Comparison of ENCODE assay signal across 19 cellular contexts in the genomic region with DNA sequence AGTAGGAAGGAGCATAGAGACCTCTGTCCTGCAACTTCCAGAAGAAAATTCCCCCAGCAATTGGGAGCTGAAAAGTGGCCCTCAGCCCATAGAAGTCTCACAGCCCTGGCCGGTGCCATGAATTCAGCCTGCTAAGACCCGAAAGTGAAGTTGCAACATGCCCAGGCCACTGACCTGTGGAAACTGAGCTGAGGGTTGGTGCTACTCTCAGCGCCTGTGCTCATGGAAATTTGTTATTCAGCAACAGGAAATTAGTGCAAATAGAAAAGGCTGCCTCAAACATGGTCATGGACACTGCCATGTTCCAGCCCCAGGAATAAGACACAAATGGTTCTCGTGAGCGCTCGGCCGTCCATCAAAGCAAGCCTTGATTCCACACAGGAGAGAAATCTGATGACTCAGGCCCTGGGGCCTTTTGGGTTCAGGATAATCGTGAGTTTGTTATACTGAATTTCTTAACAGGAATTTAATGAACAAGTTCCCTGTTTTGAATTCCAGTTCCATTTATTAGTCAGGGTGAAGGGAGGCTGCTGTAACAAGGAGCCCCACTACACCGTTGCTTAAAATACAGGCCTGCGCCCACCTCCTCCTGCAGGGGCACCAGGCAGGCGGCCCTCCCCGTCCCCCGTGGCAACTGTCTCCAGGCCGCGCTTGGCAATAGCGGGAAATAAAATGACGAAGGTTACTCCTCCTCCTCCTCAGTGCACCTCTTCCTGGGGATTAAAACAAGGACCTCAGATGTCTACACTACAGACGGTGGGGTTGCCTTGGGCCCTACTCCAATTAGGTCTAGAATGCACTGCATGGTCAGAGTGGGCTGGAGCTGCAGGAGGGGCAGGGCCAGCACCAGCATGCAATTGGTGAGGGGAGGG.
DNase-seq lines count a peak whose midpoint lies in the region; ATAC-seq and TF ChIP-seq lines count a peak whose summit lies in the region.
"Had no signal": no experiment of that assay in that cellular context is flagged by ENCODE, and none has a peak within 500 bp of the region (broad histone marks: within the 10 kb centered on the region; RNA-seq: fewer than 3 reads in every experiment).

No MANE protein-coding gene starts in this region.

- no peaks in the 10 kb centered on the region for H3K9me3 ChIP-seq in liver (ENCODE audit: control insufficient read depth in 4 of 4, low read length in 3 of 4)
- H3K9me3 ChIP-seq: HAP-1, Peyer's patch had no signal

- 73% methylated on average over 18 of the region's 18 CpGs for WGBS in liver

- TF ChIP-seq RAD21 in liver (IDR thresholded peaks at IDR 0.05) = peak; percentile 58 to 72

- peak overlapping the region; percentile 70 to 89 for H3K27ac ChIP-seq in liver (ENCODE audit: low read depth in 1 of 2, low read length in 2 of 2)

- H3K9ac ChIP-seq in liver (ENCODE audit: low read depth in 1 of 2, low read length in 2 of 2) = no peak overlapping the region

- H3K27me3 ChIP-seq in liver (ENCODE audit: control insufficient read depth in 4 of 4, insufficient read depth in 4 of 4, low read length in 3 of 4) = no peaks in the 10 kb centered on the region
- H3K27me3 ChIP-seq: Peyer's patch had no signal

- H3K4me3 ChIP-seq in liver (ENCODE audit: low read depth in 1 of 3, low read length in 3 of 3) = no peak overlapping the region
- H3K4me3 ChIP-seq: GM23338, HAP-1, Peyer's patch had no signal

- no peak for ATAC-seq in GM21381 (IDR thresholded peaks at IDR 0.05; ENCODE audit: unreplicated experiment)
- ATAC-seq: GM23338 had no signal

- no peak for TF ChIP-seq CTCF in liver (IDR thresholded peaks at IDR 0.05; ENCODE audit: low read depth, low read length, missing input control)

- DNase-seq in NCI-H524 treated with DMSO at 0.1 percent for 48 hours (lab: John Stamatoyannopoulos, UW) (peak; percentile 6), dermis blood vessel endothelial cell (peak; percentile 45), DMS 273 (lab: John Stamatoyannopoulos, UW; ENCODE audit: unreplicated experiment) (no peak), OCI-M1 (lab: John Stamatoyannopoulos, UW) (no peak), DMS53 treated with DMSO at 0.1 percent for 48 hours (lab: John Stamatoyannopoulos, UW; ENCODE audit: unreplicated experiment) (no peak)
- DNase-seq: C1 segment of cervical spinal cord; CD8-positive, alpha-beta memory T cell; GF-D8; NCI-H1105 treated with DMSO at 0.1 percent for 48 hours; NCI-H2029 treated with DMSO at 0.1 percent for 48 hours; NCI-H510A treated with DMSO at 0.1 percent for 48 hours; NCI-H774; NK-92 treated with Interleukin-12 subunit alpha and Interleukin-12 subunit beta, amount 100 ng/mL, for 24 hours; Peyer's patch; Right ventricle myocardium superior had no signal

- peaks cover 15 to 37% (median 25%) of the 10 kb centered on the region in 4 donors for H3K4me1 ChIP-seq in liver (ENCODE audit: control insufficient read depth in 4 of 4, insufficient read depth in 4 of 4, low read length in 3 of 4)
- H3K4me1 ChIP-seq: HAP-1, Peyer's patch had no signal

- no peaks in the 10 kb centered on the region for H3K36me3 ChIP-seq in liver (ENCODE audit: control insufficient read depth in 4 of 4, insufficient read depth in 3 of 4, low read depth in 1 of 4, low read length in 3 of 4)
- H3K36me3 ChIP-seq: HAP-1, Peyer's patch had no signal

TF ChIP-seq in liver, 16 proteins besides CTCF, POLR2A, EP300 and RAD21:
- TF ChIP-seq, protein P1, sequence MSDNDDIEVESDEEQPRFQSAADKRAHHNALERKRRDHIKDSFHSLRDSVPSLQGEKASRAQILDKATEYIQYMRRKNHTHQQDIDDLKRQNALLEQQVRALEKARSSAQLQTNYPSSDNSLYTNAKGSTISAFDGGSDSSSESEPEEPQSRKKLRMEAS (IDR thresholded peaks at IDR 0.05) = no peak
- peak; percentile 96 to 98 for TF ChIP-seq RXRA (IDR thresholded peaks at IDR 0.05)
- TF ChIP-seq NR2F2 (IDR thresholded peaks at IDR 0.05) = no peak
- no peak for TF ChIP-seq FOXA1 (IDR thresholded peaks at IDR 0.05)
- no peak for TF ChIP-seq TAF1 (conservative IDR thresholded peaks at IDR 0.05)
- TF ChIP-seq HNF4G (IDR thresholded peaks at IDR 0.05) = no peak
- TF ChIP-seq, protein P2, sequence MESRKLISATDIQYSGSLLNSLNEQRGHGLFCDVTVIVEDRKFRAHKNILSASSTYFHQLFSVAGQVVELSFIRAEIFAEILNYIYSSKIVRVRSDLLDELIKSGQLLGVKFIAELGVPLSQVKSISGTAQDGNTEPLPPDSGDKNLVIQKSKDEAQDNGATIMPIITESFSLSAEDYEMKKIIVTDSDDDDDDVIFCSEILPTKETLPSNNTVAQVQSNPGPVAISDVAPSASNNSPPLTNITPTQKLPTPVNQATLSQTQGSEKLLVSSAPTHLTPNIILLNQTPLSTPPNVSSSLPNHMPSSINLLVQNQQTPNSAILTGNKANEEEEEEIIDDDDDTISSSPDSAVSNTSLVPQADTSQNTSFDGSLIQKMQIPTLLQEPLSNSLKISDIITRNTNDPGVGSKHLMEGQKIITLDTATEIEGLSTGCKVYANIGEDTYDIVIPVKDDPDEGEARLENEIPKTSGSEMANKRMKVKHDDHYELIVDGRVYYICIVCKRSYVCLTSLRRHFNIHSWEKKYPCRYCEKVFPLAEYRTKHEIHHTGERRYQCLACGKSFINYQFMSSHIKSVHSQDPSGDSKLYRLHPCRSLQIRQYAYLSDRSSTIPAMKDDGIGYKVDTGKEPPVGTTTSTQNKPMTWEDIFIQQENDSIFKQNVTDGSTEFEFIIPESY (IDR thresholded peaks at IDR 0.05) = no peak
- TF ChIP-seq YY1 (IDR thresholded peaks at IDR 0.05) = peak; percentile 93
- peak; percentile 40 for TF ChIP-seq FOXA2 (IDR thresholded peaks at IDR 0.05)
- TF ChIP-seq HNF4A (conservative IDR thresholded peaks at IDR 0.05) = peak in 1 of 2 donors; percentile 77
- TF ChIP-seq SP1 (IDR thresholded peaks at IDR 0.05) = peak; percentile 93
- TF ChIP-seq EGR1 (IDR thresholded peaks at IDR 0.05; ENCODE audit: low read depth in 2 of 2) = peak; percentile 45 to 92
- peak in 1 of 2 donors; percentile 68 for TF ChIP-seq GABPA (IDR thresholded peaks at IDR 0.05 in 1 of 2, conservative IDR thresholded peaks at IDR 0.05 in 1 of 2)
- TF ChIP-seq JUND (IDR thresholded peaks at IDR 0.05) = peak in 1 of 2 donors; percentile 60
- TF ChIP-seq, protein P3, sequence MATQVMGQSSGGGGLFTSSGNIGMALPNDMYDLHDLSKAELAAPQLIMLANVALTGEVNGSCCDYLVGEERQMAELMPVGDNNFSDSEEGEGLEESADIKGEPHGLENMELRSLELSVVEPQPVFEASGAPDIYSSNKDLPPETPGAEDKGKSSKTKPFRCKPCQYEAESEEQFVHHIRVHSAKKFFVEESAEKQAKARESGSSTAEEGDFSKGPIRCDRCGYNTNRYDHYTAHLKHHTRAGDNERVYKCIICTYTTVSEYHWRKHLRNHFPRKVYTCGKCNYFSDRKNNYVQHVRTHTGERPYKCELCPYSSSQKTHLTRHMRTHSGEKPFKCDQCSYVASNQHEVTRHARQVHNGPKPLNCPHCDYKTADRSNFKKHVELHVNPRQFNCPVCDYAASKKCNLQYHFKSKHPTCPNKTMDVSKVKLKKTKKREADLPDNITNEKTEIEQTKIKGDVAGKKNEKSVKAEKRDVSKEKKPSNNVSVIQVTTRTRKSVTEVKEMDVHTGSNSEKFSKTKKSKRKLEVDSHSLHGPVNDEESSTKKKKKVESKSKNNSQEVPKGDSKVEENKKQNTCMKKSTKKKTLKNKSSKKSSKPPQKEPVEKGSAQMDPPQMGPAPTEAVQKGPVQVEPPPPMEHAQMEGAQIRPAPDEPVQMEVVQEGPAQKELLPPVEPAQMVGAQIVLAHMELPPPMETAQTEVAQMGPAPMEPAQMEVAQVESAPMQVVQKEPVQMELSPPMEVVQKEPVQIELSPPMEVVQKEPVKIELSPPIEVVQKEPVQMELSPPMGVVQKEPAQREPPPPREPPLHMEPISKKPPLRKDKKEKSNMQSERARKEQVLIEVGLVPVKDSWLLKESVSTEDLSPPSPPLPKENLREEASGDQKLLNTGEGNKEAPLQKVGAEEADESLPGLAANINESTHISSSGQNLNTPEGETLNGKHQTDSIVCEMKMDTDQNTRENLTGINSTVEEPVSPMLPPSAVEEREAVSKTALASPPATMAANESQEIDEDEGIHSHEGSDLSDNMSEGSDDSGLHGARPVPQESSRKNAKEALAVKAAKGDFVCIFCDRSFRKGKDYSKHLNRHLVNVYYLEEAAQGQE (IDR thresholded peaks at IDR 0.05) = peak; percentile 84
- TF ChIP-seq, protein P4, sequence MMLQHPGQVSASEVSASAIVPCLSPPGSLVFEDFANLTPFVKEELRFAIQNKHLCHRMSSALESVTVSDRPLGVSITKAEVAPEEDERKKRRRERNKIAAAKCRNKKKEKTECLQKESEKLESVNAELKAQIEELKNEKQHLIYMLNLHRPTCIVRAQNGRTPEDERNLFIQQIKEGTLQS (IDR thresholded peaks at IDR 0.05) = no peak
TF ChIP-seq in liver: peak in this region for 9.

Comparison
In these comparisons a context has a peak if more than half of its experiments do, and no peak if none do; other contexts are left out.
1. DNase-seq: peak in NCI-H524 treated with DMSO at 0.1 percent for 48 hours (single experiment) and dermis blood vessel endothelial cell (single experiment); none in DMS 273 (single experiment), OCI-M1 (single experiment) and DMS53 treated with DMSO at 0.1 percent for 48 hours (single experiment).